1 cellular context compared by ENCODE assay signal in genomic region chr4:155953151-155954117, GRCh38.
A peak's percentile ranks its signal among the peaks of the same experiment; 100 is the strongest.
TF ChIP-seq lines count a peak whose summit lies in the region.

Gene CTSO (minus strand): TSS chr4:155953866. CDS start chr4:155953847, 19 bp downstream.

TF ChIP-seq in WTC11, 78 proteins besides CTCF, POLR2A, EP300 and RAD21 (continued from another document and continues in another):
- no peak for TF ChIP-seq ZNF281 (CRISPR knock-in tag; IDR thresholded peaks at IDR 0.05)
- TF ChIP-seq E2F1 (CRISPR knock-in tag; IDR thresholded peaks at IDR 0.05) = no peak
- peak; percentile 24; the same call in 1 of the 2 replicates for TF ChIP-seq SMAD3 (CRISPR knock-in tag; IDR thresholded peaks at IDR 0.05; ENCODE audit: borderline replicate concordance)
- 0 out of 2 replicates have a peak, but pooled peaks have one; percentile 36 for TF ChIP-seq AFF4 (CRISPR knock-in tag; IDR thresholded peaks at IDR 0.05; ENCODE audit: borderline replicate concordance)
- TF ChIP-seq GTF2I (CRISPR knock-in tag; conservative IDR thresholded peaks at IDR 0.05) = no peak
- TF ChIP-seq JAZF1 (CRISPR knock-in tag; IDR thresholded peaks at IDR 0.05) = no peak
- no peak for TF ChIP-seq ZNF423 (CRISPR knock-in tag; IDR thresholded peaks at IDR 0.05)
- no peak for TF ChIP-seq JUN (CRISPR knock-in tag; IDR thresholded peaks at IDR 0.05)
- no peak for TF ChIP-seq NFYB (CRISPR knock-in tag; conservative IDR thresholded peaks at IDR 0.05; ENCODE audit: low read depth)
- TF ChIP-seq PRRX2 (CRISPR knock-in tag; IDR thresholded peaks at IDR 0.05) = no peak
- TF ChIP-seq AR (CRISPR knock-in tag; IDR thresholded peaks at IDR 0.05) = no peak
- no peak for TF ChIP-seq ATF3 (CRISPR knock-in tag; conservative IDR thresholded peaks at IDR 0.05)
- TF ChIP-seq FOXP4 (CRISPR knock-in tag; IDR thresholded peaks at IDR 0.05) = no peak
- TF ChIP-seq ZBTB21 (CRISPR knock-in tag; IDR thresholded peaks at IDR 0.05; ENCODE audit: borderline replicate concordance) = no peak
- no peak for TF ChIP-seq MLX (CRISPR knock-in tag; IDR thresholded peaks at IDR 0.05)
- no peak; the same call in 1 of the 2 replicates for TF ChIP-seq SP1 (CRISPR knock-in tag; conservative IDR thresholded peaks at IDR 0.05)
- no peak for TF ChIP-seq ELF4 (CRISPR knock-in tag; IDR thresholded peaks at IDR 0.05; ENCODE audit: low read depth)
- peak; percentile 38; the same call in 1 of the 2 replicates for TF ChIP-seq RELA (CRISPR knock-in tag; IDR thresholded peaks at IDR 0.05; ENCODE audit: borderline replicate concordance)
- TF ChIP-seq ZNF232 (CRISPR knock-in tag; IDR thresholded peaks at IDR 0.05) = no peak
- no peak for TF ChIP-seq USF2 (CRISPR knock-in tag; IDR thresholded peaks at IDR 0.05)
- no peak for TF ChIP-seq ZNF512 (CRISPR knock-in tag; IDR thresholded peaks at IDR 0.05; ENCODE audit: borderline replicate concordance)
- no peak for TF ChIP-seq MXD4 (CRISPR knock-in tag; IDR thresholded peaks at IDR 0.05; ENCODE audit: borderline replicate concordance)
- TF ChIP-seq TEAD1 (CRISPR knock-in tag; IDR thresholded peaks at IDR 0.05) = no peak
- no peak for TF ChIP-seq CREB1 (CRISPR knock-in tag; IDR thresholded peaks at IDR 0.05)
- no peak for TF ChIP-seq TCF7 (CRISPR knock-in tag; IDR thresholded peaks at IDR 0.05; ENCODE audit: low read depth)
- TF ChIP-seq HMGXB4 (CRISPR knock-in tag; IDR thresholded peaks at IDR 0.05) = peak; percentile 96
- TF ChIP-seq USF1 (CRISPR knock-in tag; IDR thresholded peaks at IDR 0.05) = no peak
- no peak for TF ChIP-seq SOX15 (CRISPR knock-in tag; IDR thresholded peaks at IDR 0.05)
- TF ChIP-seq STAT6 (CRISPR knock-in tag; conservative IDR thresholded peaks at IDR 0.05; ENCODE audit: low read depth) = no peak
- peak; percentile 80 for TF ChIP-seq TP53 (CRISPR knock-in tag; IDR thresholded peaks at IDR 0.05)
- 0 out of 2 replicates have a peak, but pooled peaks have one; percentile 84 for TF ChIP-seq CBFB (CRISPR knock-in tag; IDR thresholded peaks at IDR 0.05; ENCODE audit: low read depth)
- TF ChIP-seq RORB (CRISPR knock-in tag; IDR thresholded peaks at IDR 0.05) = no peak
- no peak for TF ChIP-seq ZNF219 (CRISPR knock-in tag; IDR thresholded peaks at IDR 0.05; ENCODE audit: borderline replicate concordance)
- no peak for TF ChIP-seq ZNF416 (CRISPR knock-in tag; IDR thresholded peaks at IDR 0.05)
- TF ChIP-seq TEAD4 (CRISPR knock-in tag; IDR thresholded peaks at IDR 0.05) = no peak
